In genomic region chr13:23701646-23702045, GRCh38 we compare ENCODE assay signal across 1 cellular context.
TF ChIP-seq lines count a peak whose summit lies in the region.

No MANE protein-coding gene starts in this region.

TF ChIP-seq in K562, 482 proteins besides CTCF, POLR2A, EP300 and RAD21 (continued from another document):
- TF ChIP-seq TSHZ1 (CRISPR knock-in tag; IDR thresholded peaks at IDR 0.05) (no peak), SOX6 (IDR thresholded peaks at IDR 0.05) (no peak), SNRNP70 (optimal IDR thresholded peaks at IDR 0.05; ENCODE audit: low read depth, low read length) (no peak), ELF1 (tag; IDR thresholded peaks at IDR 0.05) (no peak), E2F5 (CRISPR knock-in tag; IDR thresholded peaks at IDR 0.05) (no peak), FUS (optimal IDR thresholded peaks at IDR 0.05; ENCODE audit: low read depth, low read length) (no peak), ZFP36 (IDR thresholded peaks at IDR 0.05; ENCODE audit: low read depth, low read length, partially characterized antibody) (no peak), ZBTB1 (CRISPR knock-in tag; IDR thresholded peaks at IDR 0.05; ENCODE audit: borderline replicate concordance, low read depth) (no peak), CHD7 (IDR thresholded peaks at IDR 0.05; ENCODE audit: low read depth, low read length) (no peak), JUND (IDR thresholded peaks at IDR 0.05; ENCODE audit: borderline replicate concordance, low read depth, low read length) (no peak), JUND (tag; IDR thresholded peaks at IDR 0.05; ENCODE audit: borderline replicate concordance, low read depth, low read length) (no peak), ELF4 (CRISPR knock-in tag; IDR thresholded peaks at IDR 0.05) (no peak), ZBTB26 (CRISPR knock-in tag; IDR thresholded peaks at IDR 0.05) (no peak), FOXP1 (CRISPR knock-in tag; IDR thresholded peaks at IDR 0.05) (no peak), HNRNPUL1 (IDR thresholded peaks at IDR 0.05; ENCODE audit: low read length) (no peak), ZNF511 (CRISPR knock-in tag; IDR thresholded peaks at IDR 0.05) (no peak)
